Comparison of ENCODE assay signal across 1 cellular context in the genomic region with DNA sequence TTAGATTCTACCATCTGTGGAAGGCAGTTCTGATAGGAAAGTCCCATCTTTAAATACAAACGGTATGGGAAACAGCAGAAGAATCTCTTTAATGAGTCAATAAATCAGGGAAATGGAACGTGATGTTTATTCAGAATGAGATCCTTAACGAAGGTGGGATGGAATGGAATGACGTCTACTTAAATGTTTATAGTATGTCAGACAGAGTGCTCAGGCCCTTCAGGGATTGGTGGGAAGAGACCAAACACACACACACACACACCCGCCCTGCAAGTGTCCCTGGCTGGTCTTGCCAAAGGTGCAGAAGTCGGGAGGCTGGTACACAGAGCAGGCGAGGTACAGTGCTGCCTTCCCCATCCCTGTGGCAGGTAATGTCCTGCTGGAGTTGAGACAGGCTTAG.
TF ChIP-seq lines count a peak whose summit lies in the region.

No MANE protein-coding gene starts in this region.

TF ChIP-seq in WTC11, 78 proteins besides CTCF, POLR2A, EP300 and RAD21 (continued from another document):
- TF ChIP-seq, protein P1, sequence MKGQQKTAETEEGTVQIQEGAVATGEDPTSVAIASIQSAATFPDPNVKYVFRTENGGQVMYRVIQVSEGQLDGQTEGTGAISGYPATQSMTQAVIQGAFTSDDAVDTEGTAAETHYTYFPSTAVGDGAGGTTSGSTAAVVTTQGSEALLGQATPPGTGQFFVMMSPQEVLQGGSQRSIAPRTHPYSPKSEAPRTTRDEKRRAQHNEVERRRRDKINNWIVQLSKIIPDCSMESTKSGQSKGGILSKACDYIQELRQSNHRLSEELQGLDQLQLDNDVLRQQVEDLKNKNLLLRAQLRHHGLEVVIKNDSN (CRISPR knock-in tag; IDR thresholded peaks at IDR 0.05): no peak
- TF ChIP-seq TEAD1 (CRISPR knock-in tag; IDR thresholded peaks at IDR 0.05) (no peak), ZBTB21 (CRISPR knock-in tag; IDR thresholded peaks at IDR 0.05; ENCODE audit: borderline replicate concordance) (no peak), NFATC4 (CRISPR knock-in tag; IDR thresholded peaks at IDR 0.05) (no peak), E2F1 (CRISPR knock-in tag; IDR thresholded peaks at IDR 0.05) (no peak), NFYB (CRISPR knock-in tag; conservative IDR thresholded peaks at IDR 0.05; ENCODE audit: low read depth) (no peak)
